Comparison of ENCODE assay signal across 21 cellular contexts in the genomic region with DNA sequence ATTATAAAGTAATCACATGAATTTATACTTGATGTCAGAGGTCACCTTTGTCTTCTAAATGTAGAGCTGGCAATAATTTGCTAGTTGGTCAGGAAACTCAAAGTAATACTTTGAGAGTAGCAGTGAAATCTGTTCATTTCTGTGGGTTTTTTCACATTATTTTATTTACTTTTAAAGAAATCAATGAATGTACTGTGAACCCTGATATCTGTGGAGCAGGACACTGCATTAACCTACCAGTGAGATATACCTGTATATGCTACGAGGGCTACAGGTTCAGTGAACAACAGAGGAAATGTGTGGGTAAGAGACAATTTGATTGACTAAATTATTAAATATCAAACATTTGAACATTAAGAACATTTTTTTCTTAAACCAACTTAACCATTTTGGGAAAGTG.
"Had no signal": no experiment of that assay in that cellular context is flagged by ENCODE, and none has a peak within 500 bp of the region (broad histone marks: within the 10 kb centered on the region; RNA-seq: fewer than 3 reads in every experiment).

No MANE protein-coding gene starts in this region.

- H3K27me3 ChIP-seq: dorsolateral prefrontal cortex, foreskin keratinocyte, heart right ventricle, pancreas, sigmoid colon, vagina had no signal

- H3K9me3 ChIP-seq: heart right ventricle, pancreas, sigmoid colon, vagina had no signal

- H3K4me1 ChIP-seq: foreskin keratinocyte, pancreas had no signal

- H3K36me3 ChIP-seq: pancreas, vagina had no signal

- H3K4me3 ChIP-seq: dorsolateral prefrontal cortex, heart right ventricle, lung, pancreas, sigmoid colon, vagina had no signal

- ATAC-seq: foreskin keratinocyte; heart right ventricle; left colon; left ventricle myocardium superior; natural killer cell; pancreas; stimulated activated naive B cell treated with anti-CD40 and anti-IgM and Interleukin-4, amounts not matched to agents 10 μg/mL and 1 μg/mL and 100 μg/mL, for 72 hours had no signal

- DNase-seq: cerebellar nuclear complex; dorsolateral prefrontal cortex; effector CD4-positive, alpha-beta T cell; foreskin keratinocyte; glutamatergic neuron; heart right ventricle; hippocampal formation; immature natural killer cell; islet precursor cell; kidney glomerular epithelial cell; left colon; left ventricle myocardium superior; natural killer cell; occipital lobe; pancreas; sigmoid colon; stimulated activated CD4-positive, alpha-beta T cell treated with anti-CD3 and anti-CD28 coated beads, Interleukin-2, amount 100 ng/mL, for 24 hours; stimulated activated naive B cell treated with anti-CD40 and anti-IgM and Interleukin-4, amounts not matched to agents 10 μg/mL and 1 μg/mL and 100 μg/mL, for 72 hours; trophoblast cell had no signal

- H3K27ac ChIP-seq: dorsolateral prefrontal cortex, foreskin keratinocyte, heart right ventricle, pancreas, sigmoid colon, vagina had no signal
